In genomic region chr5:73818357-73818756, GRCh38 we compare ENCODE assay signal across 18 cellular contexts.
DNase-seq lines count a peak whose midpoint lies in the region; ATAC-seq and TF ChIP-seq lines count a peak whose summit lies in the region.
"Had no signal": no experiment of that assay in that cellular context is flagged by ENCODE, and none has a peak within 500 bp of the region (broad histone marks: within the 10 kb centered on the region; RNA-seq: fewer than 3 reads in every experiment).

No MANE protein-coding gene starts in this region.

- H3K27me3 ChIP-seq in PC-3 (ENCODE audit: low read length) (no peaks in the 10 kb centered on the region), left lung (no peaks in the 10 kb centered on the region), gastrocnemius medialis (no peaks in the 10 kb centered on the region)
- H3K27me3 ChIP-seq: hepatocyte had no signal

- BruUV-seq in PC-3 (replicated peaks; lab: Mats Ljungman, UMichigan), result no TSS peak

- H3K4me2 ChIP-seq in PC-3 (ENCODE audit: low read length), result no peak overlapping the region
- H3K4me2 ChIP-seq: hepatocyte had no signal

- no peak for TF ChIP-seq POLR2A in gastrocnemius medialis (IDR thresholded peaks at IDR 0.05)

- no peaks in the 10 kb centered on the region for H3K79me2 ChIP-seq in PC-3 (ENCODE audit: low read length)
- H3K79me2 ChIP-seq: hepatocyte had no signal

- intact Hi-C loops in PC-3 (cut with micrococcal nuclease), result no loop called here
- intact Hi-C loops in left lung (cut with DNase I), result no loop called here
- intact Hi-C loops in gastrocnemius medialis (cut with DNase I; ENCODE audit: low total_unique reads), result no loop called here

- peak; percentile 56 for DNase-seq in AG08395 (ENCODE audit: low spot score)
- peak; percentile 33 for DNase-seq in PC-3
- peak; percentile 55 for DNase-seq in dedifferentiated amniotic fluid mesenchymal stem cell (ENCODE audit: extremely low spot score)
- DNase-seq in left lung, result no peak
- DNase-seq in gastrocnemius medialis, result no peak
- DNase-seq in LoVo (ENCODE audit: low spot score), result no peak
- DNase-seq in NCI-H2227 (lab: John Stamatoyannopoulos, UW; ENCODE audit: unreplicated experiment), result no peak
- DNase-seq: activated naive CD4-positive, alpha-beta T cell treated with anti-CD3 and anti-CD28 coated beads, Interleukin-2, amount 50 U/mL, for 16 hours; DMS 273 treated with DMSO at 0.1 percent for 48 hours; endodermal cell; left ventricle myocardium inferior; MM.1S; NCI-H2081; NCI-H526 treated with DMSO at 0.1 percent for 48 hours; T-helper 17 cell had no signal

- H4K20me1 ChIP-seq in PC-3 (ENCODE audit: low read length), result no peaks in the 10 kb centered on the region

- ATAC-seq in PC-3 (no peak), left lung (peak; percentile 39), gastrocnemius medialis (no peak), GM21390 (IDR thresholded peaks at IDR 0.05; ENCODE audit: unreplicated experiment) (no peak)
- ATAC-seq: T-helper 17 cell had no signal

- no peak overlapping the region for H3K4me3 ChIP-seq in PC-3 (ENCODE audit: low read length)
- no peak overlapping the region for H3K4me3 ChIP-seq in left lung
- no peak overlapping the region for H3K4me3 ChIP-seq in gastrocnemius medialis
- H3K4me3 ChIP-seq: hepatocyte, left ventricle myocardium inferior had no signal

- H3K36me3 ChIP-seq in PC-3 (ENCODE audit: low read depth, low read length), result no peaks in the 10 kb centered on the region
- no peaks in the 10 kb centered on the region for H3K36me3 ChIP-seq in left lung
- H3K36me3 ChIP-seq in gastrocnemius medialis, result no peaks in the 10 kb centered on the region
- H3K36me3 ChIP-seq: left ventricle myocardium inferior had no signal

- CTCF ChIA-PET in PC-3 (lab: Charles Lee), result no interaction called here

- H3K9me3 ChIP-seq in PC-3 (ENCODE audit: low read length) (no peaks in the 10 kb centered on the region), left lung (no peaks in the 10 kb centered on the region), gastrocnemius medialis (no peaks in the 10 kb centered on the region)
- H3K9me3 ChIP-seq: left ventricle myocardium inferior had no signal

- H3K27ac ChIP-seq in PC-3 (ENCODE audit: low read length), result no peak overlapping the region
- H3K27ac ChIP-seq in left lung, result no peak overlapping the region
- H3K27ac ChIP-seq in gastrocnemius medialis, result no peak overlapping the region
- H3K27ac ChIP-seq: hepatocyte, left ventricle myocardium inferior, RWPE1 had no signal

- TF ChIP-seq CTCF in PC-3 (conservative IDR thresholded peaks at IDR 0.05; ENCODE audit: low read depth, low read length), result no peak
- no peak for TF ChIP-seq CTCF in left lung (IDR thresholded peaks at IDR 0.05)
- no peak for TF ChIP-seq CTCF in gastrocnemius medialis (IDR thresholded peaks at IDR 0.05 in 4 of 5, conservative IDR thresholded peaks at IDR 0.05 in 1 of 5)

- POLR2A ChIA-PET in PC-3 (lab: Charles Lee; ENCODE audit: unreplicated experiment), result no interaction called here

- H3K4me1 ChIP-seq in PC-3 (ENCODE audit: insufficient read depth, low read length), result peaks cover 40% of the 10 kb centered on the region
- H3K4me1 ChIP-seq in left lung, result no peaks in the 10 kb centered on the region
- H3K4me1 ChIP-seq in gastrocnemius medialis, result no peaks in the 10 kb centered on the region
- H3K4me1 ChIP-seq: left ventricle myocardium inferior had no signal

- in situ Hi-C loops in gastrocnemius medialis (cut with MboI; ENCODE audit: low sequenced_read_pairs in 4 of 4), result no loop called here

- H3K9me2 ChIP-seq in PC-3 (replicated peaks; ENCODE audit: low read length), result no peaks in the 10 kb centered on the region

- H3F3A ChIP-seq in PC-3 (ENCODE audit: low read length, unreplicated experiment), result no peaks in the 10 kb centered on the region

- H3K9ac ChIP-seq in PC-3 (ENCODE audit: low read length), result no peak overlapping the region

- H2AFZ ChIP-seq in PC-3 (ENCODE audit: low read length), result no peak overlapping the region
- H2AFZ ChIP-seq: hepatocyte had no signal

Comparison
In these comparisons a context has a peak if more than half of its experiments do, and no peak if none do; other contexts are left out.
1. DNase-seq: peak in AG08395 (single experiment), PC-3 (single experiment) and dedifferentiated amniotic fluid mesenchymal stem cell (single experiment); none in left lung (0 of 2), gastrocnemius medialis (0 of 2), LoVo (single experiment) and NCI-H2227 (single experiment).